ENCODE assay signal across 8 cellular contexts in the genomic region with DNA sequence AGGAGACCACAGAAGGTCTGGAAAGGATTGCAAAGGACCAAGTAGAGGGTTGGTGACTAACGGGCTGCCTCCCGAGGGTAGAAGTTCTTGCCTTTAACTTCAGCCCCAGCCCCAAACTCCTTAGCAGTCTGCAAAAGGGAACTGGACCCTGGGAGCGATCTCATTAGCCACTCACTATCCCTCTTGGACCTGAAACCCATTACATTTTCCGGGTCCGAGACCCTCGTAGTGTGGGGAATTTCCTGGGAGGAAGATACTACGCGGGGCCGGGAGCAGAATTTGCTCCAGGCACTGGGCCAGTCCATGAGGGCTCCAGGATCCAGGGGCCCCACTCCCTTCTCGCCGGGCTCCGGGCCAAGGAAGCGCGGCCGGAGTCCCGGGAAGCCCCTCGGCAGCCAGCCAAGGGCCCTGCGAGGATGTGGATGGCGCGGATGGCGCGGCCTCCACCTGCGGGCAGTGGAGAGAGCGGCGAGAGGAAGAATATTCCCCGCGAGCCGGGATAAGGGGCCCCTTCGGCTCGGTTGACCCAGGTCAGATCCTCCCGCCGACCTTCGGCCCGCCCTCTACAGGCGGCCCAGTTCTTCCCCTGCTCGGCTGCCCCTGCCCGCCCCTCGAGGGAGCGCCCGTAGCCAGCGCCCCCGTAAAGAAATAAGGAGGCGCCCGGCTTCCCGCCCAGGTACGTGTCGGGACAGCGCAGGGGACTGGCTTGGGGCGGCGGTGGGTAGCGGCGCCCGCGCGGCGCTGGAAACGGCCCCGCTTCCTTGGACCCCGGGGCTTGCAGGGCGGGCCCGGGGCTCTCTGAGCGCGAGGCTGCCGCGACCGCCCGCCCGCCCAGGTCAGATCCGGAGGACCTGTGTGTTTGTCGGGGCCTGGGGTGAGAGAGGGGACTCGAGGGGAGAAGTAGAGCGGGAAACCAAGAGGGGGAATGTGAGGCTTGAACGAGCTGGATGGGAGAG. TPM values are rescaled to one million over a fixed set of nuclear protein-coding genes. Genes with fewer than 3 reads are reported as not detected.
DNase-seq lines count a peak whose midpoint lies in the region; ATAC-seq and TF ChIP-seq lines count a peak whose summit lies in the region.

A gene with protein sequence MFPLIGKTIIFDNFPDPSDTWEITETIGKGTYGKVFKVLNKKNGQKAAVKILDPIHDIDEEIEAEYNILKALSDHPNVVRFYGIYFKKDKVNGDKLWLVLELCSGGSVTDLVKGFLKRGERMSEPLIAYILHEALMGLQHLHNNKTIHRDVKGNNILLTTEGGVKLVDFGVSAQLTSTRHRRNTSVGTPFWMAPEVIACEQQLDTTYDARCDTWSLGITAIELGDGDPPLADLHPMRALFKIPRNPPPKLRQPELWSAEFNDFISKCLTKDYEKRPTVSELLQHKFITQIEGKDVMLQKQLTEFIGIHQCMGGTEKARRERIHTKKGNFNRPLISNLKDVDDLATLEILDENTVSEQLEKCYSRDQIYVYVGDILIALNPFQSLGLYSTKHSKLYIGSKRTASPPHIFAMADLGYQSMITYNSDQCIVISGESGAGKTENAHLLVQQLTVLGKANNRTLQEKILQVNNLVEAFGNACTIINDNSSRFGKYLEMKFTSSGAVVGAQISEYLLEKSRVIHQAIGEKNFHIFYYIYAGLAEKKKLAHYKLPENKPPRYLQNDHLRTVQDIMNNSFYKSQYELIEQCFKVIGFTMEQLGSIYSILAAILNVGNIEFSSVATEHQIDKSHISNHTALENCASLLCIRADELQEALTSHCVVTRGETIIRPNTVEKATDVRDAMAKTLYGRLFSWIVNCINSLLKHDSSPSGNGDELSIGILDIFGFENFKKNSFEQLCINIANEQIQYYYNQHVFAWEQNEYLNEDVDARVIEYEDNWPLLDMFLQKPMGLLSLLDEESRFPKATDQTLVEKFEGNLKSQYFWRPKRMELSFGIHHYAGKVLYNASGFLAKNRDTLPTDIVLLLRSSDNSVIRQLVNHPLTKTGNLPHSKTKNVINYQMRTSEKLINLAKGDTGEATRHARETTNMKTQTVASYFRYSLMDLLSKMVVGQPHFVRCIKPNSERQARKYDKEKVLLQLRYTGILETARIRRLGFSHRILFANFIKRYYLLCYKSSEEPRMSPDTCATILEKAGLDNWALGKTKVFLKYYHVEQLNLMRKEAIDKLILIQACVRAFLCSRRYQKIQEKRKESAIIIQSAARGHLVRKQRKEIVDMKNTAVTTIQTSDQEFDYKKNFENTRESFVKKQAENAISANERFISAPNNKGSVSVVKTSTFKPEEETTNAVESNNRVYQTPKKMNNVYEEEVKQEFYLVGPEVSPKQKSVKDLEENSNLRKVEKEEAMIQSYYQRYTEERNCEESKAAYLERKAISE (N-terminal part only) (plus strand): TSS at position 577 of the 956 bp plus-strand sequence. CDS start 17,882 bp downstream, outside the sequence.

- H3K4me3 ChIP-seq in KMS-11 (IDR thresholded peaks at IDR 0.05; ENCODE audit: insufficient read depth, low read depth, low read length) (no peak within 1 kb of the TSS), endocrine pancreas (ENCODE audit: control insufficient read depth, insufficient read depth, low read length) (peak within 1 kb of the TSS; percentile 87), PC-3 (ENCODE audit: low read length) (no peak within 1 kb of the TSS)

- no peaks in the 10 kb centered on the region for H4K20me1 ChIP-seq in KMS-11 (ENCODE audit: insufficient read depth)
- no peaks in the 10 kb centered on the region for H4K20me1 ChIP-seq in PC-3 (ENCODE audit: low read length)

- intact Hi-C loops in CD4-positive, alpha-beta T cell (cut with DNase I, micrococcal nuclease), result no loop called here
- intact Hi-C loops in PC-3 (cut with micrococcal nuclease), result no loop called here

- H3K4me1 Mint-ChIP-seq in neural crest cell, result peaks cover 9% of the 10 kb centered on the region
- H3K4me1 Mint-ChIP-seq in CD4-positive, alpha-beta T cell (ENCODE audit: low read depth), result peaks cover 10% of the 10 kb centered on the region

- POLR2A ChIA-PET in CD4-positive, alpha-beta T cell (lab: Charles Lee), result no interaction called here
- POLR2A ChIA-PET in PC-3 (lab: Charles Lee; ENCODE audit: unreplicated experiment), result no interaction called here

- H3K9me3 ChIP-seq in endocrine pancreas (ENCODE audit: control insufficient read depth, low read length), result no peaks in the 10 kb centered on the region
- no peaks in the 10 kb centered on the region for H3K9me3 ChIP-seq in CD4-positive, alpha-beta T cell (ENCODE audit: control insufficient read depth, low read length)
- no peaks in the 10 kb centered on the region for H3K9me3 ChIP-seq in PC-3 (ENCODE audit: low read length)

- no peaks in the 10 kb centered on the region for H3K9me3 Mint-ChIP-seq in neural crest cell
- H3K9me3 Mint-ChIP-seq in CD4-positive, alpha-beta T cell, result no peaks in the 10 kb centered on the region

- no peaks in the 10 kb centered on the region for H3K36me3 ChIP-seq in KMS-11 (ENCODE audit: insufficient read depth)
- H3K36me3 ChIP-seq in endocrine pancreas (ENCODE audit: control insufficient read depth, insufficient read depth, low read length), result no peaks in the 10 kb centered on the region
- no peaks in the 10 kb centered on the region for H3K36me3 ChIP-seq in PC-3 (ENCODE audit: low read depth, low read length)

- no peak for ATAC-seq in CD4-positive, alpha-beta T cell (ENCODE audit: poor library complexity)
- no peak for ATAC-seq in PC-3

- H3K4me3 Mint-ChIP-seq in neural crest cell, result peak within 1 kb of the TSS; percentile 89
- no peak within 1 kb of the TSS for H3K4me3 Mint-ChIP-seq in CD4-positive, alpha-beta T cell

- CTCF ChIA-PET in CD4-positive, alpha-beta T cell (lab: Charles Lee), result no interaction called here
- CTCF ChIA-PET in PC-3 (lab: Charles Lee), result no interaction called here

- peaks cover 67% of the 10 kb centered on the region for H3K27me3 Mint-ChIP-seq in neural crest cell (ENCODE audit: low read depth)
- peaks cover 64% of the 10 kb centered on the region for H3K27me3 Mint-ChIP-seq in CD4-positive, alpha-beta T cell

- no TSS peak for BruUV-seq in PC-3 (replicated peaks; lab: Mats Ljungman, UMichigan)

- H3K4me2 ChIP-seq in KMS-11, result peak within 1 kb of the TSS; percentile 46
- H3K4me2 ChIP-seq in PC-3 (ENCODE audit: low read length), result no peak within 1 kb of the TSS

- H3K36me3 Mint-ChIP-seq in neural crest cell (ENCODE audit: low read depth), result no peaks in the 10 kb centered on the region
- no peaks in the 10 kb centered on the region for H3K36me3 Mint-ChIP-seq in CD4-positive, alpha-beta T cell (ENCODE audit: low read depth)

- H3K27ac ChIP-seq in KMS-11 (peak within 1 kb of the TSS; percentile 63), PC-3 (ENCODE audit: low read length) (no peak within 1 kb of the TSS)
- no peak within 1 kb of the TSS for H3K27ac ChIP-seq in CD4-positive, alpha-beta T cell (ENCODE audit: low read depth, low read length)

- H3K27me3 ChIP-seq in KMS-11 (ENCODE audit: insufficient read depth, low read depth), result no peaks in the 10 kb centered on the region
- H3K27me3 ChIP-seq in endocrine pancreas (ENCODE audit: control insufficient read depth, insufficient read depth, low read length), result no peaks in the 10 kb centered on the region
- H3K27me3 ChIP-seq in CD4-positive, alpha-beta T cell (ENCODE audit: control insufficient read depth, insufficient read depth, low read length), result peaks cover 29% of the 10 kb centered on the region
- H3K27me3 ChIP-seq in PC-3 (ENCODE audit: low read length), result 0 out of 2 replicates have a peak, but pooled peaks cover 28% of the 10 kb centered on the region

- no peaks in the 10 kb centered on the region for H3K9me2 ChIP-seq in PC-3 (replicated peaks; ENCODE audit: low read length)

- H3K79me2 ChIP-seq in KMS-11 (ENCODE audit: insufficient read depth, low read depth) (no peaks in the 10 kb centered on the region), PC-3 (ENCODE audit: low read length) (no peaks in the 10 kb centered on the region)

- peak within 1 kb of the TSS; percentile 67 for H3K27ac Mint-ChIP-seq in neural crest cell (ENCODE audit: unreplicated experiment)
- no peak within 1 kb of the TSS for H3K27ac Mint-ChIP-seq in CD4-positive, alpha-beta T cell

- H3F3A ChIP-seq in PC-3 (ENCODE audit: low read length, unreplicated experiment), result no peaks in the 10 kb centered on the region

- peak; percentile 44 for DNase-seq in COLO668 (lab: John Stamatoyannopoulos, UW; ENCODE audit: unreplicated experiment)
- DNase-seq in neural crest cell (ENCODE audit: low read depth, low spot score), result peak; percentile 35
- DNase-seq in UCSD-AML1 (lab: John Stamatoyannopoulos, UW; ENCODE audit: unreplicated experiment), result no peak
- DNase-seq in OCI-M2 (lab: John Stamatoyannopoulos, UW; ENCODE audit: unreplicated experiment), result no peak
- DNase-seq in CD4-positive, alpha-beta T cell, result no peak
- no peak for DNase-seq in PC-3

- H3K4me1 ChIP-seq in KMS-11 (ENCODE audit: low read depth, poor library complexity, severe bottlenecking) (peaks cover 37% of the 10 kb centered on the region), endocrine pancreas (ENCODE audit: control insufficient read depth, insufficient read depth, low read length) (peaks cover 18% of the 10 kb centered on the region), PC-3 (ENCODE audit: insufficient read depth, low read length) (no peaks in the 10 kb centered on the region)

- TF ChIP-seq CTCF in KMS-11 (conservative IDR thresholded peaks at IDR 0.05; ENCODE audit: low read depth, low read length) (no peak), neural crest cell (conservative IDR thresholded peaks at IDR 0.05) (peak; percentile 25), PC-3 (conservative IDR thresholded peaks at IDR 0.05; ENCODE audit: low read depth, low read length) (no peak)
- no peak for TF ChIP-seq CTCF in CD4-positive, alpha-beta T cell (IDR thresholded peaks at IDR 0.05)

- H2AFZ ChIP-seq in KMS-11 (ENCODE audit: low read depth) (peak within 1 kb of the TSS; percentile 96), PC-3 (ENCODE audit: low read length) (no peak within 1 kb of the TSS)

- H3K9ac ChIP-seq in KMS-11, result peak within 1 kb of the TSS; percentile 84
- peak within 1 kb of the TSS; percentile 95 for H3K9ac ChIP-seq in endocrine pancreas (ENCODE audit: control insufficient read depth, insufficient read depth, low read length)
- no peak within 1 kb of the TSS for H3K9ac ChIP-seq in PC-3 (ENCODE audit: low read length)

RNA-seq across cellular contexts. Expression of the gene that starts here (rescaled TPM):
- total RNA-seq in neural crest cell, result 0.82 and 1.4 TPM in 2 replicates
- total RNA-seq in CD4-positive, alpha-beta T cell, result not detected
- total RNA-seq in PC-3 (2014; rRNA removed), result not detected in 2 replicates

Comparison
In these comparisons a context has a peak if more than half of its experiments do, and no peak if none do; other contexts are left out.
1. DNase-seq: peak in COLO668 (single experiment) and neural crest cell (single experiment); none in UCSD-AML1 (single experiment), OCI-M2 (single experiment), CD4-positive, alpha-beta T cell (0 of 10) and PC-3 (single experiment).